ENCODE assay signal across 20 cellular contexts in genomic region chr7:130270947-130271790, GRCh38. TPM values are rescaled to one million over a fixed set of nuclear protein-coding genes. Genes with fewer than 3 reads are reported as not detected.
A peak's percentile ranks its signal among the peaks of the same experiment; 100 is the strongest.
DNase-seq lines count a peak whose midpoint lies in the region; ATAC-seq, FAIRE-seq and TF ChIP-seq lines count a peak whose summit lies in the region.
"Had no signal": no experiment of that assay in that cellular context is flagged by ENCODE, and none has a peak within 500 bp of the region (broad histone marks: within the 10 kb centered on the region; RNA-seq: fewer than 3 reads in every experiment).

No MANE protein-coding gene starts in this region.

- H3K9ac ChIP-seq in HCT116 (ENCODE audit: low read length): no peak overlapping the region
- H3K9ac ChIP-seq in iPS-20b (ENCODE audit: low read depth, low read length): peak overlapping the region; percentile 96; the same call in 1 of the 2 replicates

- no peak overlapping the region for H3K4me2 ChIP-seq in HCT116 (ENCODE audit: low read length)

- H3K9me3 ChIP-seq in A673 (ENCODE audit: low read depth, low read length, poor library complexity, severe bottlenecking): no peaks in the 10 kb centered on the region
- H3K9me3 ChIP-seq in HCT116 (ENCODE audit: control insufficient read depth in 1 of 2, insufficient read depth in 1 of 2, low read depth in 1 of 2, low read length in 2 of 2): no peaks in the 10 kb centered on the region
- no peaks in the 10 kb centered on the region for H3K9me3 ChIP-seq in iPS-20b (ENCODE audit: insufficient read depth, low read depth, low read length)

- H2AFZ ChIP-seq in HCT116 (ENCODE audit: low read depth, low read length, poor library complexity, severe bottlenecking): peak overlapping the region; percentile 53

- TF ChIP-seq RAD21 in HCT116 (IDR thresholded peaks at IDR 0.05; ENCODE audit: low read depth): no peak

- no peaks in the 10 kb centered on the region for H3K9me2 ChIP-seq in HCT116 (ENCODE audit: insufficient read depth)

- BruUV-seq in A673 (replicated peaks; lab: Mats Ljungman, UMichigan): no TSS peak
- no TSS peak for BruUV-seq in HCT116 (replicated peaks; lab: Mats Ljungman, UMichigan)

- RAD21 ChIA-PET in HCT116 (lab: Charles Lee; ENCODE audit: low non-redundant PET in 1 of 2, low total read pairs in 2 of 2, uncharacterized antibody in 2 of 2, unreplicated experiment in 2 of 2): no interaction called here

- no peaks in the 10 kb centered on the region for H3K27me3 ChIP-seq in A673 (replicated peaks; ENCODE audit: insufficient read depth, low read depth, low read length, poor library complexity)
- H3K27me3 ChIP-seq in HCT116 (ENCODE audit: insufficient read depth, low read length): no peaks in the 10 kb centered on the region
- H3K27me3 ChIP-seq in iPS-20b (ENCODE audit: insufficient read depth, low read length): no peaks in the 10 kb centered on the region
- H3K27me3 ChIP-seq: brain microvascular endothelial cell had no signal

- no peak for FAIRE-seq in RCC 7860 (lab: Jason Lieb, UNC)
- FAIRE-seq: HepG2 had no signal

- DNase-seq in A673 (ENCODE audit: low spot score): peak; percentile 25
- DNase-seq in HCT116 (ENCODE audit: low read depth, low spot score): no peak
- DNase-seq in SHP77 treated with DMSO at 0.1 percent for 48 hours (lab: John Stamatoyannopoulos, UW): peak; percentile 87
- no peak for DNase-seq in RCC 7860 (ENCODE audit: low spot score)
- no peak for DNase-seq in medulla oblongata (ENCODE audit: extremely low spot score)
- DNase-seq in KBM-7: no peak
- DNase-seq in kidney glomerular epithelial cell (lab: John Stamatoyannopoulos, UW): no peak
- DNase-seq: activated CD4-positive, CD25-positive, alpha-beta regulatory T cell treated with anti-CD3 and anti-CD28 coated beads, Interleukin-2, amount 50 U/mL, for 72 hours; activated naive CD4-positive, alpha-beta T cell treated with Interleukin-2 at 50 U/mL for 16 hours; brain microvascular endothelial cell; COR-L47; hypothalamus; natural killer cell; NCI-H774; retina; RPMI8226; T-helper 17 cell had no signal

- TF ChIP-seq CTCF in A673 (conservative IDR thresholded peaks at IDR 0.05; ENCODE audit: low read depth, low read length): no peak
- no peak for TF ChIP-seq CTCF in HCT116 (IDR thresholded peaks at IDR 0.05 in 2 of 3, conservative IDR thresholded peaks at IDR 0.05 in 1 of 3; ENCODE audit: borderline replicate concordance in 1 of 3, insufficient read depth in 1 of 3, low read depth in 2 of 3, low read length in 2 of 3)

- H3K79me2 ChIP-seq in HCT116 (ENCODE audit: insufficient read depth, low read length): no peaks in the 10 kb centered on the region

- ATAC-seq in HCT116: no peak
- ATAC-seq: HepG2, natural killer cell, T-helper 17 cell had no signal

- H3K27ac ChIP-seq in A673 (ENCODE audit: low read depth, low read length, poor library complexity, severe bottlenecking) (no peak overlapping the region), HCT116 (ENCODE audit: low read depth, low read length) (no peak overlapping the region), iPS-20b (ENCODE audit: low read length) (no peak overlapping the region)
- H3K27ac ChIP-seq: brain microvascular endothelial cell had no signal

- POLR2A ChIA-PET in A673 (lab: Charles Lee; ENCODE audit: low non-redundant PET) (no interaction called here), HCT116 (lab: Charles Lee) (no interaction called here)

- peaks cover 44% of the 10 kb centered on the region for H3K4me1 ChIP-seq in A673 (ENCODE audit: insufficient read depth, low read length, poor library complexity, severe bottlenecking)
- H3K4me1 ChIP-seq in HCT116 (ENCODE audit: control insufficient read depth in 1 of 2, insufficient read depth in 2 of 2, low read length in 2 of 2): peaks cover 0 to 3% of the 10 kb centered on the region in 2 experiments; a peak in 1 of 4 replicates
- H3K4me1 ChIP-seq in iPS-20b (ENCODE audit: insufficient read depth, low read length): peaks cover 39% of the 10 kb centered on the region; the same call in 1 of the 2 replicates

- intact Hi-C loops in A673 (cut with micrococcal nuclease; ENCODE audit: unreplicated experiment) (no loop called here), HCT116 (cut with micrococcal nuclease) (loop anchor here (10.0 kb wide), 1 partner anchor 214 kb away; no protein-coding TSS in a partner anchor)

- TF ChIP-seq POLR2A in HCT116 (IDR thresholded peaks at IDR 0.05; ENCODE audit: borderline replicate concordance, extremely low read depth, insufficient read depth, insufficient read length): no peak

- H4K20me1 ChIP-seq in HCT116 (ENCODE audit: insufficient read depth): no peaks in the 10 kb centered on the region

- H3K4me3 ChIP-seq in A673 (ENCODE audit: low read depth, low read length, poor library complexity, severe bottlenecking) (no peak overlapping the region), HCT116 (replicated peaks in 1 of 2; ENCODE audit: low read depth in 1 of 2, low read length in 2 of 2) (no peak overlapping the region), iPS-20b (ENCODE audit: low read length) (no peak overlapping the region)

- in situ Hi-C loops in KBM-7 (cut with MboI; ENCODE audit: low pct_unique_long_range_greater_than_20kb, low sequenced_read_pairs): no loop called here

- CTCF ChIA-PET in A673 (lab: Charles Lee) (no interaction called here), HCT116 (lab: Charles Lee) (no interaction called here)

- H3K36me3 ChIP-seq in A673 (ENCODE audit: insufficient read depth, low read length, poor library complexity, severe bottlenecking) (no peaks in the 10 kb centered on the region), HCT116 (ENCODE audit: control insufficient read depth in 1 of 2, insufficient read depth in 2 of 2, low read length in 2 of 2) (no peaks in the 10 kb centered on the region), iPS-20b (ENCODE audit: insufficient read depth, low read depth, low read length) (no peaks in the 10 kb centered on the region)
- H3K36me3 ChIP-seq: brain microvascular endothelial cell had no signal

TF ChIP-seq in HCT116, 20 proteins besides CTCF, POLR2A, EP300 and RAD21:
- no peak for TF ChIP-seq MAX (IDR thresholded peaks at IDR 0.05)
- no peak for TF ChIP-seq JUND (IDR thresholded peaks at IDR 0.05)
- no peak for TF ChIP-seq TCF7L2 (IDR thresholded peaks at IDR 0.05; ENCODE audit: borderline replicate concordance, extremely low read depth, insufficient read depth, insufficient read length)
- no peak for TF ChIP-seq YY1 (IDR thresholded peaks at IDR 0.05; ENCODE audit: extremely low read depth, insufficient replicate concordance, low read depth, low read length)
- no peak for TF ChIP-seq POLR2AphosphoS5 (IDR thresholded peaks at IDR 0.05; ENCODE audit: low read depth, low read length)
- no peak for TF ChIP-seq EGR1 (IDR thresholded peaks at IDR 0.05; ENCODE audit: low read depth)

RNA-seq across cellular contexts. Expression of gene CPA2, which starts 4.5 kb away (rescaled TPM):
- 0.26 and 0.43 TPM in 2 replicates for total RNA-seq in A673 (2021)
- 1.5 TPM for total RNA-seq in HCT116 (2021; ENCODE audit: unreplicated experiment)
- polyA plus RNA-seq in HCT116 (2012): 0.05 TPM in 1 of 2 replicates, not detected in the other
- total RNA-seq: dermis microvascular lymphatic vessel endothelial cell, HepG2, natural killer cell, T-helper 17 cell had no signal
- polyA plus RNA-seq: HepG2 had no signal

RNA-seq across cellular contexts. Expression of gene CPA4, which starts 21.8 kb away (rescaled TPM):
- 0.35 TPM in 1 of 2 replicates, not detected in the other for total RNA-seq in A673 (2021)
- 38.7 TPM for total RNA-seq in HCT116 (2021; ENCODE audit: unreplicated experiment)
- polyA plus RNA-seq in HCT116 (2012): 12.6 and 21.5 TPM in 2 replicates
- total RNA-seq: dermis microvascular lymphatic vessel endothelial cell, natural killer cell, T-helper 17 cell had no signal

Comparison
In these comparisons a context has a peak if more than half of its experiments do, and no peak if none do; other contexts are left out.
1. DNase-seq: peak in A673 (single experiment) and SHP77 treated with DMSO at 0.1 percent for 48 hours (single experiment); none in HCT116 (single experiment), RCC 7860 (single experiment), medulla oblongata (single experiment), KBM-7 (single experiment) and kidney glomerular epithelial cell (single experiment).
2. RNA of gene CPA4, which starts 21.8 kb away (total RNA-seq): 38.7 TPM in HCT116 (single experiment); 0.35 TPM in A673; every median in the first group is over 10 times any median in the second.